22 cellular contexts compared by ENCODE assay signal in genomic region chr10:67678335-67678974, GRCh38. TPM values are rescaled to one million over a fixed set of nuclear protein-coding genes. Genes with fewer than 3 reads are reported as not detected.
DNase-seq lines count a peak whose midpoint lies in the region; ATAC-seq, FAIRE-seq and TF ChIP-seq lines count a peak whose summit lies in the region.
"Had no signal": no experiment of that assay in that cellular context is flagged by ENCODE, and none has a peak within 500 bp of the region (broad histone marks: within the 10 kb centered on the region; RNA-seq: fewer than 3 reads in every experiment).

No MANE protein-coding gene starts in this region.

- CTCF ChIA-PET in GM12878 (lab: Yijun Ruan, JAX) = interaction anchor here (0.8 to 3.6 kb wide), 3 partner anchors 12 to 183 kb away, joined by 3 to 19 read pairs (median 10); partner anchors contain the start of gene CTNNA3

- 0% methylated on average over 1 of the region's 1 CpG for WGBS in GM12878 (ENCODE audit: insufficient coverage, insufficient replicate concordance, low lambda C conversion rate, missing lambda C conversion rate)

- ATAC-seq in GM18907 (IDR thresholded peaks at IDR 0.05; ENCODE audit: unreplicated experiment) = peak; percentile 80
- ATAC-seq in HG02759 (IDR thresholded peaks at IDR 0.05; ENCODE audit: unreplicated experiment) = peak; percentile 65
- peak; percentile 83 for ATAC-seq in GM12878
- ATAC-seq in HG03025 (IDR thresholded peaks at IDR 0.05; ENCODE audit: low FRiP score, unreplicated experiment) = no peak
- ATAC-seq in GM18861 (IDR thresholded peaks at IDR 0.05; ENCODE audit: unreplicated experiment) = no peak
- ATAC-seq: A549, HCT116, HepG2 had no signal

- intact Hi-C loops in GM12878 (cut with micrococcal nuclease; ENCODE audit: unreplicated experiment) (no loop called here), posterior vena cava (cut with DNase I) (no loop called here)

- no peak for TF ChIP-seq POLR2A in GM12878 (IDR thresholded peaks at IDR 0.05; ENCODE audit: low read depth, low read length)

- H2AFZ ChIP-seq in GM12878 (ENCODE audit: control insufficient read depth, low read depth, low read length) = no peak overlapping the region

- no TSS peak for BruUV-seq in GM12878 (replicated peaks; lab: Mats Ljungman, UMichigan)

- POLR2A ChIA-PET in GM12878 (lab: Charles Lee) = no interaction called here

- H3K4me3 ChIP-seq in GM12878 = no peak overlapping the region
- H3K4me3 ChIP-seq: A549 had no signal

- H3K9ac ChIP-seq in GM12878 (ENCODE audit: control insufficient read depth, insufficient read depth, low read length) = no peak overlapping the region
- H3K9ac ChIP-seq: KMS-11 had no signal

- H3K9me3 ChIP-seq in GM12878 (replicated peaks; ENCODE audit: control insufficient read depth, insufficient read depth, low read length) = no peaks in the 10 kb centered on the region; the same call in 2 of the 3 replicates
- H3K9me3 ChIP-seq: BE2C had no signal

- peaks cover 0 to 3% of the 10 kb centered on the region in 2 experiments; a peak in 1 of 4 replicates for H3K27me3 ChIP-seq in GM12878 (replicated peaks in 1 of 2; ENCODE audit: control insufficient read depth in 2 of 2, insufficient read depth in 2 of 2, low read length in 1 of 2)

- no peak for TF ChIP-seq CTCF in GM12878 (IDR thresholded peaks at IDR 0.05 in 2 of 3, conservative IDR thresholded peaks at IDR 0.05 in 1 of 3; ENCODE audit: control insufficient read depth in 2 of 3, extremely low read depth in 1 of 3, insufficient read depth in 1 of 3, low read depth in 3 of 3, low read length in 3 of 3)

- SMC1A ChIA-PET in GM12878 (lab: Charles Lee; ENCODE audit: uncharacterized antibody, unreplicated experiment) = interaction anchor here (0.6 to 3.6 kb wide), 4 partner anchors 12 to 18 kb away, joined by 3 to 18 read pairs (median 10); partner anchors contain the start of gene CTNNA3

- DNase-seq in GM12878 (ENCODE audit: low read depth, low spot score) (no peak), posterior vena cava (ENCODE audit: low spot score) (no peak), GDM1 (lab: John Stamatoyannopoulos, UW) (no peak)
- DNase-seq: BE2C; CD4-positive, alpha-beta memory T cell; COR-L47; DMS153; DMS79 treated with DMSO at 0.1 percent for 48 hours; EL had no signal

- no peak overlapping the region for H3K4me2 ChIP-seq in GM12878 (ENCODE audit: control insufficient read depth, insufficient read depth)
- H3K4me2 ChIP-seq: A549, KMS-11 had no signal

- TF ChIP-seq RAD21 in GM12878 (IDR thresholded peaks at IDR 0.05; ENCODE audit: insufficient read depth, low read depth, low read length) = no peak

- in situ Hi-C loops in GM12878 (cut with MboI) = no loop called here

- RAD21 ChIA-PET in GM12878 (lab: Charles Lee; ENCODE audit: unreplicated experiment) = interaction anchor here (1.0 to 2.0 kb wide), 2 partner anchors 12 to 19 kb away, joined by 5 to 8 read pairs; no protein-coding TSS in a partner anchor

- no peaks in the 10 kb centered on the region for H3K79me2 ChIP-seq in GM12878 (ENCODE audit: control insufficient read depth, insufficient read depth, low read length)

- H3K27ac ChIP-seq in GM12878 (ENCODE audit: control insufficient read depth, insufficient read depth) = no peak overlapping the region
- H3K27ac ChIP-seq: A549, C4-2B, KMS-11 had no signal

- no peaks in the 10 kb centered on the region for H3K4me1 ChIP-seq in GM12878 (ENCODE audit: control insufficient read depth, insufficient read depth, low read length)
- H3K4me1 ChIP-seq: A549, BE2C had no signal

- no peak for FAIRE-seq in GM12878 (lab: Jason Lieb, UNC)
- FAIRE-seq: A549, D721Med, G401.6, HepG2, HTR-8/SVneo had no signal

- H4K20me1 ChIP-seq in GM12878 (ENCODE audit: control insufficient read depth, insufficient read depth) = no peaks in the 10 kb centered on the region

- no peaks in the 10 kb centered on the region for H3K36me3 ChIP-seq in GM12878 (ENCODE audit: control insufficient read depth in 2 of 2, insufficient read depth in 2 of 2, low read length in 1 of 2)
- H3K36me3 ChIP-seq: BE2C had no signal

- TF ChIP-seq EP300 in GM12878 (IDR thresholded peaks at IDR 0.05; ENCODE audit: borderline replicate concordance in 1 of 2, control insufficient read depth in 1 of 2, low read depth in 2 of 2, low read length in 2 of 2) = no peak

TF ChIP-seq in GM12878, 131 proteins besides CTCF, POLR2A, EP300 and RAD21 (continues in another document):
- TF ChIP-seq, protein P1, sequence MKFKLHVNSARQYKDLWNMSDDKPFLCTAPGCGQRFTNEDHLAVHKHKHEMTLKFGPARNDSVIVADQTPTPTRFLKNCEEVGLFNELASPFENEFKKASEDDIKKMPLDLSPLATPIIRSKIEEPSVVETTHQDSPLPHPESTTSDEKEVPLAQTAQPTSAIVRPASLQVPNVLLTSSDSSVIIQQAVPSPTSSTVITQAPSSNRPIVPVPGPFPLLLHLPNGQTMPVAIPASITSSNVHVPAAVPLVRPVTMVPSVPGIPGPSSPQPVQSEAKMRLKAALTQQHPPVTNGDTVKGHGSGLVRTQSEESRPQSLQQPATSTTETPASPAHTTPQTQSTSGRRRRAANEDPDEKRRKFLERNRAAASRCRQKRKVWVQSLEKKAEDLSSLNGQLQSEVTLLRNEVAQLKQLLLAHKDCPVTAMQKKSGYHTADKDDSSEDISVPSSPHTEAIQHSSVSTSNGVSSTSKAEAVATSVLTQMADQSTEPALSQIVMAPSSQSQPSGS (IDR thresholded peaks at IDR 0.05; ENCODE audit: low read length) = no peak
- TF ChIP-seq SUZ12 (IDR thresholded peaks at IDR 0.05; ENCODE audit: unreplicated experiment) (no peak), HDAC6 (IDR thresholded peaks at IDR 0.05; ENCODE audit: unreplicated experiment) (no peak), TCF3 (IDR thresholded peaks at IDR 0.05; ENCODE audit: borderline replicate concordance, insufficient read depth, low read depth, low read length) (no peak), RB1 (IDR thresholded peaks at IDR 0.05; ENCODE audit: borderline replicate concordance) (no peak), SP1 (IDR thresholded peaks at IDR 0.05; ENCODE audit: low read depth, low read length) (no peak), MTA3 (IDR thresholded peaks at IDR 0.05; ENCODE audit: borderline replicate concordance, low read length) (no peak), TBL1XR1 (IDR thresholded peaks at IDR 0.05; ENCODE audit: low read depth, low read length) (no peak), MYC (IDR thresholded peaks at IDR 0.05; ENCODE audit: insufficient read depth, insufficient read length, insufficient replicate concordance, low read length, severe bottlenecking) (no peak), CREB1 (IDR thresholded peaks at IDR 0.05; ENCODE audit: low read depth) (no peak), JUND (IDR thresholded peaks at IDR 0.05; ENCODE audit: low read depth, low read length) (no peak), JUNB (IDR thresholded peaks at IDR 0.05) (no peak), NR2C2 (IDR thresholded peaks at IDR 0.05; ENCODE audit: borderline replicate concordance, control insufficient read depth, insufficient read length, low read depth) (no peak), SRF (IDR thresholded peaks at IDR 0.05; ENCODE audit: low read depth in 2 of 2, low read length in 2 of 2) (no peak)
- TF ChIP-seq, protein P2, sequence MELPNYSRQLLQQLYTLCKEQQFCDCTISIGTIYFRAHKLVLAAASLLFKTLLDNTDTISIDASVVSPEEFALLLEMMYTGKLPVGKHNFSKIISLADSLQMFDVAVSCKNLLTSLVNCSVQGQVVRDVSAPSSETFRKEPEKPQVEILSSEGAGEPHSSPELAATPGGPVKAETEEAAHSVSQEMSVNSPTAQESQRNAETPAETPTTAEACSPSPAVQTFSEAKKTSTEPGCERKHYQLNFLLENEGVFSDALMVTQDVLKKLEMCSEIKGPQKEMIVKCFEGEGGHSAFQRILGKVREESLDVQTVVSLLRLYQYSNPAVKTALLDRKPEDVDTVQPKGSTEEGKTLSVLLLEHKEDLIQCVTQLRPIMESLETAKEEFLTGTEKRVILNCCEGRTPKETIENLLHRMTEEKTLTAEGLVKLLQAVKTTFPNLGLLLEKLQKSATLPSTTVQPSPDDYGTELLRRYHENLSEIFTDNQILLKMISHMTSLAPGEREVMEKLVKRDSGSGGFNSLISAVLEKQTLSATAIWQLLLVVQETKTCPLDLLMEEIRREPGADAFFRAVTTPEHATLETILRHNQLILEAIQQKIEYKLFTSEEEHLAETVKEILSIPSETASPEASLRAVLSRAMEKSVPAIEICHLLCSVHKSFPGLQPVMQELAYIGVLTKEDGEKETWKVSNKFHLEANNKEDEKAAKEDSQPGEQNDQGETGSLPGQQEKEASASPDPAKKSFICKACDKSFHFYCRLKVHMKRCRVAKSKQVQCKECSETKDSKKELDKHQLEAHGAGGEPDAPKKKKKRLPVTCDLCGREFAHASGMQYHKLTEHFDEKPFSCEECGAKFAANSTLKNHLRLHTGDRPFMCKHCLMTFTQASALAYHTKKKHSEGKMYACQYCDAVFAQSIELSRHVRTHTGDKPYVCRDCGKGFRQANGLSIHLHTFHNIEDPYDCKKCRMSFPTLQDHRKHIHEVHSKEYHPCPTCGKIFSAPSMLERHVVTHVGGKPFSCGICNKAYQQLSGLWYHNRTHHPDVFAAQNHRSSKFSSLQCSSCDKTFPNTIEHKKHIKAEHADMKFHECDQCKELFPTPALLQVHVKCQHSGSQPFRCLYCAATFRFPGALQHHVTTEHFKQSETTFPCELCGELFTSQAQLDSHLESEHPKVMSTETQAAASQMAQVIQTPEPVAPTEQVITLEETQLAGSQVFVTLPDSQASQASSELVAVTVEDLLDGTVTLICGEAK (IDR thresholded peaks at IDR 0.05; ENCODE audit: borderline replicate concordance) = no peak

RNA-seq across cellular contexts. Expression of gene CTNNA3, which starts 17.5 kb away (rescaled TPM):
- total RNA-seq in GM12878 (2013; cell fraction: nucleolus; rRNA removed) = 102 and 115 TPM in 2 replicates
- total RNA-seq in GM12878 (2014; rRNA removed) (0.51 and 0.87 TPM in 2 replicates), GM12878 (2014; rRNA removed; fragmentation: Illumina TruSeq; extraction: Trizol) (0.41 and 0.76 TPM in 2 replicates), GM12878 (2021) (0.13 and 0.43 TPM in 2 replicates), posterior vena cava (1 to 10 TPM; 4.8 to 5.3 TPM)
- polyA plus RNA-seq in GM12878 (2011; ENCODE audit: low read depth) = not detected
- polyA plus RNA-seq in GM12878 (2011; rRNA removed) (3.9 and 4.5 TPM in 2 replicates), GM12878 (2014; fragmentation: Illumina TruSeq; extraction: Trizol) (0.06 and 0.12 TPM in 2 replicates), GM12878 (2014; fragmentation: Nextera tagmentation; extraction: Ambion mirVana) (under 1 TPM in 1 of 2 experiments, not detected in 1; 0.15 TPM), GM12878 (2014; rRNA removed) (under 0.01 and 0.27 TPM in 2 replicates), GM12878 (2016; fragmentation: Nextera tagmentation; extraction: Ambion mirVana) (under 1 TPM in 1 of 2 experiments, not detected in 1; 0.30 TPM)
- polyA plus RNA-seq in GM12878 (2011; cell fraction: cytosol; rRNA removed) = 1.5 and 1.7 TPM in 2 replicates
- 2.8 and 3.8 TPM in 2 replicates for polyA plus RNA-seq in GM12878 (2011; cell fraction: nucleus; rRNA removed)
- polyA plus RNA-seq in GM12878 (2012) = not detected in 2 replicates
- 11.8 and 19.2 TPM in 2 replicates for polyA minus RNA-seq in GM12878 (2011; rRNA and poly(A)+ RNA removed)
- polyA minus RNA-seq in GM12878 (2011; cell fraction: cytosol; rRNA and poly(A)+ RNA removed) = 0.94 and 3.1 TPM in 2 replicates
- polyA minus RNA-seq in GM12878 (2011; cell fraction: nucleus; rRNA and poly(A)+ RNA removed) = 25.8 and 30.3 TPM in 2 replicates
- total RNA-seq: CD4-positive, alpha-beta memory T cell; H4; HepG2 had no signal
- polyA plus RNA-seq: A549; CD4-positive, alpha-beta memory T cell; HepG2 had no signal

Comparison
In these comparisons a context has a peak if more than half of its experiments do, and no peak if none do; other contexts are left out.
1. ATAC-seq: peak in GM18907 (single experiment), HG02759 (single experiment) and GM12878 (single experiment); none in HG03025 (single experiment) and GM18861 (single experiment).